8 cellular contexts compared by ENCODE assay signal in genomic region chrX:65985922-65986588, GRCh38. TPM values are rescaled to one million over a fixed set of nuclear protein-coding genes. Genes with fewer than 3 reads are reported as not detected.
DNase-seq lines count a peak whose midpoint lies in the region; TF ChIP-seq lines count a peak whose summit lies in the region.

No MANE protein-coding gene starts in this region.

- no peaks in the 10 kb centered on the region for H3K9me3 Mint-ChIP-seq in HFFc6

- H3K27ac Mint-ChIP-seq in HFFc6: no peak overlapping the region

- H3K4me3 Mint-ChIP-seq in HFFc6: no peak overlapping the region

- H3K36me3 Mint-ChIP-seq in HFFc6 (ENCODE audit: low read depth): no peaks in the 10 kb centered on the region

- peak; percentile 73 for TF ChIP-seq CTCF in HFFc6 (IDR thresholded peaks at IDR 0.05)
- TF ChIP-seq CTCF in colonic mucosa (IDR thresholded peaks at IDR 0.05): peak; percentile 52

- no peaks in the 10 kb centered on the region for H3K4me1 Mint-ChIP-seq in HFFc6 (ENCODE audit: low read depth)

- H3K9me3 ChIP-seq in colonic mucosa: no peaks in the 10 kb centered on the region

- no peaks in the 10 kb centered on the region for H3K27me3 ChIP-seq in colonic mucosa

- intact Hi-C loops in colonic mucosa (cut with DNase I): loop anchor here (5.0 kb wide), 1 partner anchor 404 kb away; no protein-coding TSS in a partner anchor

- DNase-seq in NCI-H1092 treated with DMSO at 0.1 percent for 48 hours (lab: John Stamatoyannopoulos, UW) (peak; percentile 4), NCI-H1092 (lab: John Stamatoyannopoulos, UW) (no peak), HFFc6 (peak; percentile 35), NCI-H1105 (lab: John Stamatoyannopoulos, UW) (peak; percentile 22), colonic mucosa (peak; percentile 48), medulla oblongata (ENCODE audit: extremely low spot score) (peak; percentile 68)
- DNase-seq in activated CD4-positive, alpha-beta T cell treated with anti-CD3 and anti-CD28 coated beads for 24 hours (ENCODE audit: low read depth in 2 of 2): peak; percentile 6 to 35
- DNase-seq in stimulated activated CD8-positive, alpha-beta memory T cell treated with anti-CD3 and anti-CD28 coated beads, Interleukin-4, amount 100 ng/mL, for 48 hours: peak; percentile 51

- H3K27ac ChIP-seq in colonic mucosa: no peak overlapping the region

- H3K27me3 Mint-ChIP-seq in HFFc6 (ENCODE audit: insufficient read depth): no peaks in the 10 kb centered on the region; the same call in none of the 2 replicates

- H3K4me1 ChIP-seq in colonic mucosa: no peaks in the 10 kb centered on the region

- H3K9ac ChIP-seq in colonic mucosa (ENCODE audit: low read depth in 2 of 2, low read length in 2 of 2): no peak overlapping the region

- H3K36me3 ChIP-seq in colonic mucosa: no peaks in the 10 kb centered on the region

- no peak overlapping the region for H3K4me3 ChIP-seq in colonic mucosa

RNA-seq across cellular contexts. Expression of gene VSIG4, which starts 53.8 kb away (rescaled TPM):
- not detected for total RNA-seq in HFFc6 (2021; fragmentation: NEBNext Ultra II Directional; extraction: Animal tissue kit (Norgen Biotek cat#: 25700))
- 10 to 100 TPM in 1 of 2 donors, 1 to 10 TPM in 1; 5.7 to 14.1 TPM for total RNA-seq in colonic mucosa

Comparison
In these comparisons a context has a peak if more than half of its experiments do, and no peak if none do; other contexts are left out.
1. RNA of gene VSIG4, which starts 53.8 kb away (total RNA-seq): 5.7 to 14.1 TPM in colonic mucosa; not detected in HFFc6; every median in the first group is over 4 times any median in the second.